18 cellular contexts compared by ENCODE assay signal in genomic region chr1:193755441-193755840, GRCh38.
DNase-seq lines count a peak whose midpoint lies in the region; ATAC-seq and TF ChIP-seq lines count a peak whose summit lies in the region.
"Had no signal": no experiment of that assay in that cellular context is flagged by ENCODE, and none has a peak within 500 bp of the region (broad histone marks: within the 10 kb centered on the region; RNA-seq: fewer than 3 reads in every experiment).

No MANE protein-coding gene starts in this region.

- no peaks in the 10 kb centered on the region for H3K79me2 ChIP-seq in KMS-11 (ENCODE audit: insufficient read depth, low read depth)

- no peaks in the 10 kb centered on the region for H4K20me1 ChIP-seq in KMS-11 (ENCODE audit: insufficient read depth)
- H4K20me1 ChIP-seq: BLaER1 had no signal

- H3K4me1 ChIP-seq in KMS-11 (ENCODE audit: low read depth, poor library complexity, severe bottlenecking) (no peaks in the 10 kb centered on the region), RWPE2 (ENCODE audit: insufficient read depth, poor library complexity, severe bottlenecking) (no peaks in the 10 kb centered on the region), ascending aorta (no peaks in the 10 kb centered on the region)
- H3K4me1 ChIP-seq: BLaER1, Caco-2 had no signal

- intact Hi-C loops in ascending aorta (cut with DNase I) = no loop called here

- no peak overlapping the region for H3K9ac ChIP-seq in KMS-11
- H3K9ac ChIP-seq: BLaER1 had no signal

- no peak overlapping the region for H3K4me3 Mint-ChIP-seq in chondrocyte (ENCODE audit: unreplicated experiment)
- H3K4me3 Mint-ChIP-seq in activated T-cell treated with anti-CD3 and anti-CD28 coated beads, Interleukin-2, amount 50 U/mL, for 4 hours = no peak overlapping the region
- H3K4me3 Mint-ChIP-seq: CD4-positive, alpha-beta T cell; CD8-positive, alpha-beta T cell had no signal

- no peak for ATAC-seq in RWPE2 (ENCODE audit: low read depth)
- no peak for ATAC-seq in activated T-cell treated with anti-CD3 and anti-CD28 coated beads, Interleukin-2, amount 50 U/mL, for 4 hours
- ATAC-seq: CD8-positive, alpha-beta T cell had no signal

- no peaks in the 10 kb centered on the region for H3K4me1 Mint-ChIP-seq in chondrocyte (ENCODE audit: low read depth)
- no peaks in the 10 kb centered on the region for H3K4me1 Mint-ChIP-seq in activated T-cell treated with anti-CD3 and anti-CD28 coated beads, Interleukin-2, amount 50 U/mL, for 4 hours (ENCODE audit: low read depth)

- H3K4me3 ChIP-seq in KMS-11 (IDR thresholded peaks at IDR 0.05; ENCODE audit: insufficient read depth, low read depth, low read length) = no peak overlapping the region
- H3K4me3 ChIP-seq in RWPE2 (ENCODE audit: severe bottlenecking) = no peak overlapping the region
- no peak overlapping the region for H3K4me3 ChIP-seq in ascending aorta
- H3K4me3 ChIP-seq: BLaER1 had no signal

- H3K9me3 Mint-ChIP-seq in chondrocyte (ENCODE audit: low read depth) = peaks cover 8% of the 10 kb centered on the region
- H3K9me3 Mint-ChIP-seq in activated T-cell treated with anti-CD3 and anti-CD28 coated beads, Interleukin-2, amount 50 U/mL, for 4 hours = no peaks in the 10 kb centered on the region
- H3K9me3 Mint-ChIP-seq: CD8-positive, alpha-beta T cell had no signal

- H3K27ac ChIP-seq in C4-2B (no peak overlapping the region), KMS-11 (no peak overlapping the region), RWPE2 (ENCODE audit: poor library complexity, severe bottlenecking) (no peak overlapping the region), ascending aorta (no peak overlapping the region)
- H3K27ac ChIP-seq: BLaER1 had no signal

- H3K36me3 Mint-ChIP-seq in chondrocyte (ENCODE audit: low read depth) = peaks cover 2% of the 10 kb centered on the region
- H3K36me3 Mint-ChIP-seq in activated T-cell treated with anti-CD3 and anti-CD28 coated beads, Interleukin-2, amount 50 U/mL, for 4 hours (ENCODE audit: insufficient read depth) = peaks cover 3% of the 10 kb centered on the region
- H3K36me3 Mint-ChIP-seq: CD8-positive, alpha-beta T cell had no signal

- H3K4me2 ChIP-seq in KMS-11 = no peak overlapping the region
- H3K4me2 ChIP-seq: BLaER1 had no signal

- H3K27me3 ChIP-seq in KMS-11 (ENCODE audit: insufficient read depth, low read depth) = no peaks in the 10 kb centered on the region
- no peaks in the 10 kb centered on the region for H3K27me3 ChIP-seq in RWPE2 (ENCODE audit: insufficient read depth, poor library complexity, severe bottlenecking)
- no peaks in the 10 kb centered on the region for H3K27me3 ChIP-seq in ascending aorta
- H3K27me3 ChIP-seq: BE2C, BLaER1 had no signal

- H3K9me3 ChIP-seq in RWPE2 (ENCODE audit: severe bottlenecking) = no peaks in the 10 kb centered on the region
- no peaks in the 10 kb centered on the region for H3K9me3 ChIP-seq in ascending aorta
- H3K9me3 ChIP-seq: BE2C, BLaER1, Caco-2 had no signal

- H3K36me3 ChIP-seq in KMS-11 (ENCODE audit: insufficient read depth) (no peaks in the 10 kb centered on the region), RWPE2 (ENCODE audit: low read depth) (no peaks in the 10 kb centered on the region), ascending aorta (no peaks in the 10 kb centered on the region)
- H3K36me3 ChIP-seq: BE2C, BLaER1 had no signal

- H3K27ac Mint-ChIP-seq in chondrocyte (ENCODE audit: unreplicated experiment) = no peak overlapping the region
- H3K27ac Mint-ChIP-seq: CD4-positive, alpha-beta T cell; CD8-positive, alpha-beta T cell had no signal

- H2AFZ ChIP-seq in KMS-11 (ENCODE audit: low read depth) = no peak overlapping the region

- H3K27me3 Mint-ChIP-seq in chondrocyte (ENCODE audit: low read depth) = no peaks in the 10 kb centered on the region
- H3K27me3 Mint-ChIP-seq in activated T-cell treated with anti-CD3 and anti-CD28 coated beads, Interleukin-2, amount 50 U/mL, for 4 hours (ENCODE audit: low read depth) = no peaks in the 10 kb centered on the region
- H3K27me3 Mint-ChIP-seq: CD4-positive, alpha-beta T cell had no signal

- DNase-seq in RWPE2 (ENCODE audit: low spot score) (no peak), chondrocyte (ENCODE audit: low spot score) (no peak), T-helper 1 cell (no peak), ascending aorta (ENCODE audit: low spot score in 2 of 2) (no peak)
- no peak for DNase-seq in activated T-cell treated with anti-CD3 and anti-CD28 coated beads, Interleukin-2, amount 50 U/mL, for 4 hours
- DNase-seq: 8988T; ACHN; BE2C; C1 segment of cervical spinal cord; Caco-2; Calu3; CD4-positive, alpha-beta T cell; CD8-positive, alpha-beta T cell; DMS79 treated with DMSO at 0.1 percent for 48 hours; GF-D8 had no signal

- TF ChIP-seq CTCF in C4-2B (conservative IDR thresholded peaks at IDR 0.05) = peak; percentile 33
- peak; percentile 25 for TF ChIP-seq CTCF in KMS-11 (conservative IDR thresholded peaks at IDR 0.05; ENCODE audit: low read depth, low read length)
- peak; percentile 24 for TF ChIP-seq CTCF in RWPE2 (IDR thresholded peaks at IDR 0.05; ENCODE audit: poor library complexity, severe bottlenecking)
- TF ChIP-seq CTCF in chondrocyte (IDR thresholded peaks at IDR 0.05) = peak; percentile 5
- TF ChIP-seq CTCF in ascending aorta (IDR thresholded peaks at IDR 0.05) = no peak

Comparison
In these comparisons a context has a peak if more than half of its experiments do, and no peak if none do; other contexts are left out.
1. CTCF ChIP-seq: peak in C4-2B (single experiment), KMS-11 (single experiment), RWPE2 (single experiment) and chondrocyte (single experiment); none in ascending aorta (0 of 3).